In genomic region chr4:73181231-73181630, GRCh38 we compare ENCODE assay signal across 2 cellular contexts.
TF ChIP-seq lines count a peak whose summit lies in the region.

No MANE protein-coding gene starts in this region.

TF ChIP-seq in GM23338, 12 proteins besides CTCF, POLR2A, EP300 and RAD21:
- TF ChIP-seq EZH2 (IDR thresholded peaks at IDR 0.05; ENCODE audit: low read depth, unreplicated experiment) (no peak), JUNB (IDR thresholded peaks at IDR 0.05; ENCODE audit: unreplicated experiment) (no peak), NANOG (IDR thresholded peaks at IDR 0.05; ENCODE audit: borderline replicate concordance) (no peak)
- TF ChIP-seq, protein P1, sequence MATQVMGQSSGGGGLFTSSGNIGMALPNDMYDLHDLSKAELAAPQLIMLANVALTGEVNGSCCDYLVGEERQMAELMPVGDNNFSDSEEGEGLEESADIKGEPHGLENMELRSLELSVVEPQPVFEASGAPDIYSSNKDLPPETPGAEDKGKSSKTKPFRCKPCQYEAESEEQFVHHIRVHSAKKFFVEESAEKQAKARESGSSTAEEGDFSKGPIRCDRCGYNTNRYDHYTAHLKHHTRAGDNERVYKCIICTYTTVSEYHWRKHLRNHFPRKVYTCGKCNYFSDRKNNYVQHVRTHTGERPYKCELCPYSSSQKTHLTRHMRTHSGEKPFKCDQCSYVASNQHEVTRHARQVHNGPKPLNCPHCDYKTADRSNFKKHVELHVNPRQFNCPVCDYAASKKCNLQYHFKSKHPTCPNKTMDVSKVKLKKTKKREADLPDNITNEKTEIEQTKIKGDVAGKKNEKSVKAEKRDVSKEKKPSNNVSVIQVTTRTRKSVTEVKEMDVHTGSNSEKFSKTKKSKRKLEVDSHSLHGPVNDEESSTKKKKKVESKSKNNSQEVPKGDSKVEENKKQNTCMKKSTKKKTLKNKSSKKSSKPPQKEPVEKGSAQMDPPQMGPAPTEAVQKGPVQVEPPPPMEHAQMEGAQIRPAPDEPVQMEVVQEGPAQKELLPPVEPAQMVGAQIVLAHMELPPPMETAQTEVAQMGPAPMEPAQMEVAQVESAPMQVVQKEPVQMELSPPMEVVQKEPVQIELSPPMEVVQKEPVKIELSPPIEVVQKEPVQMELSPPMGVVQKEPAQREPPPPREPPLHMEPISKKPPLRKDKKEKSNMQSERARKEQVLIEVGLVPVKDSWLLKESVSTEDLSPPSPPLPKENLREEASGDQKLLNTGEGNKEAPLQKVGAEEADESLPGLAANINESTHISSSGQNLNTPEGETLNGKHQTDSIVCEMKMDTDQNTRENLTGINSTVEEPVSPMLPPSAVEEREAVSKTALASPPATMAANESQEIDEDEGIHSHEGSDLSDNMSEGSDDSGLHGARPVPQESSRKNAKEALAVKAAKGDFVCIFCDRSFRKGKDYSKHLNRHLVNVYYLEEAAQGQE (IDR thresholded peaks at IDR 0.05; ENCODE audit: unreplicated experiment), result no peak

TF ChIP-seq in GM12878, 131 proteins besides CTCF, POLR2A, EP300 and RAD21:
- peak; percentile 92 for TF ChIP-seq SPI1 (IDR thresholded peaks at IDR 0.05; ENCODE audit: borderline replicate concordance, insufficient read depth, low read depth, low read length)
- peak in 1 of 2 experiments; percentile 39; a peak in 1 of 4 replicates for TF ChIP-seq IKZF2 (IDR thresholded peaks at IDR 0.05)
- TF ChIP-seq, protein P2, sequence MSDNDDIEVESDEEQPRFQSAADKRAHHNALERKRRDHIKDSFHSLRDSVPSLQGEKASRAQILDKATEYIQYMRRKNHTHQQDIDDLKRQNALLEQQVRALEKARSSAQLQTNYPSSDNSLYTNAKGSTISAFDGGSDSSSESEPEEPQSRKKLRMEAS (IDR thresholded peaks at IDR 0.05; ENCODE audit: low read depth, low read length), result no peak
